16 cellular contexts compared by ENCODE assay signal in genomic region chr13:110359840-110360301, GRCh38. TPM values are rescaled to one million over a fixed set of nuclear protein-coding genes. Genes with fewer than 3 reads are reported as not detected.
DNase-seq lines count a peak whose midpoint lies in the region; ATAC-seq, FAIRE-seq and TF ChIP-seq lines count a peak whose summit lies in the region.
"Had no signal": no experiment of that assay in that cellular context is flagged by ENCODE, and none has a peak within 500 bp of the region (broad histone marks: within the 10 kb centered on the region; RNA-seq: fewer than 3 reads in every experiment).

No MANE protein-coding gene starts in this region.

- no peaks in the 10 kb centered on the region for H3K27me3 Mint-ChIP-seq in nephron (ENCODE audit: low read depth)

- dilution Hi-C loops in endothelial cell of umbilical vein (cut with MboI; ENCODE audit: extremely low pct_ligation_motif_present, low sequenced_read_pairs), result no loop called here

- peaks cover 42% of the 10 kb centered on the region for H3K4me1 Mint-ChIP-seq in nephron

- no peaks in the 10 kb centered on the region for H3K9me3 Mint-ChIP-seq in nephron
- H3K9me3 Mint-ChIP-seq: activated CD4-positive, alpha-beta memory T cell treated with anti-CD3 and anti-CD28 coated beads for 36 hours had no signal

- no peak overlapping the region for H3K4me2 ChIP-seq in endothelial cell of umbilical vein (ENCODE audit: insufficient read depth, low read length)

- H3K4me3 ChIP-seq in A673 (ENCODE audit: low read depth, low read length, poor library complexity, severe bottlenecking) (no peak overlapping the region), endothelial cell of umbilical vein (replicated peaks in 1 of 3; ENCODE audit: insufficient read depth in 1 of 3, low read depth in 1 of 3, low read length in 3 of 3) (no peak overlapping the region), upper lobe of left lung (no peak overlapping the region), kidney (ENCODE audit: low read length in 2 of 2) (no peak overlapping the region)

- BruUV-seq in A673 (replicated peaks; lab: Mats Ljungman, UMichigan) (no TSS peak), endothelial cell of umbilical vein (replicated peaks; lab: Mats Ljungman, UMichigan) (TSS peak; percentile 2)

- no peak overlapping the region for H3K4me3 Mint-ChIP-seq in nephron
- H3K4me3 Mint-ChIP-seq: activated CD4-positive, alpha-beta memory T cell treated with anti-CD3 and anti-CD28 coated beads for 36 hours had no signal

- H2AFZ ChIP-seq in endothelial cell of umbilical vein (ENCODE audit: low read depth, low read length), result no peak overlapping the region

- intact Hi-C loops in A673 (cut with micrococcal nuclease; ENCODE audit: unreplicated experiment), result loop anchor here (5.0 kb wide), 1 partner anchor 53 kb away; the partner anchor contains the start of genes COL4A1 and COL4A2
- intact Hi-C loops in endothelial cell of umbilical vein (cut with micrococcal nuclease), result no loop called here
- intact Hi-C loops in kidney (cut with DNase I), result no loop called here

- peaks cover 39% of the 10 kb centered on the region for H3K36me3 Mint-ChIP-seq in nephron (ENCODE audit: low read depth)
- H3K36me3 Mint-ChIP-seq: activated CD4-positive, alpha-beta memory T cell treated with anti-CD3 and anti-CD28 coated beads for 36 hours had no signal

- no peaks in the 10 kb centered on the region for H4K20me1 ChIP-seq in endothelial cell of umbilical vein (replicated peaks; ENCODE audit: control insufficient read depth, extremely low read depth, insufficient read depth, low read length)

- TF ChIP-seq POLR2A in endothelial cell of umbilical vein (IDR thresholded peaks at IDR 0.05; ENCODE audit: low read depth, low read length) (no peak), upper lobe of left lung (IDR thresholded peaks at IDR 0.05) (no peak)

- no peak for FAIRE-seq in endothelial cell of umbilical vein (lab: Jason Lieb, UNC)
- FAIRE-seq in kidney (lab: Jason Lieb, UNC), result no peak
- FAIRE-seq: GM12892 had no signal

- POLR2A ChIA-PET in A673 (lab: Charles Lee; ENCODE audit: low non-redundant PET), result no interaction called here
- POLR2A ChIA-PET in endothelial cell of umbilical vein (lab: Charles Lee), result no interaction called here

- H3K79me2 ChIP-seq in endothelial cell of umbilical vein (ENCODE audit: control insufficient read depth, insufficient read depth, low read length), result peaks cover 2% of the 10 kb centered on the region

- H3K4me1 ChIP-seq in A673 (ENCODE audit: insufficient read depth, low read length, poor library complexity, severe bottlenecking) (peaks cover 21% of the 10 kb centered on the region), endothelial cell of umbilical vein (ENCODE audit: control insufficient read depth, extremely low read depth, insufficient read depth, low read length) (no peaks in the 10 kb centered on the region), upper lobe of left lung (peaks cover 22 to 34% (median 25%) of the 10 kb centered on the region in 4 donors), kidney (ENCODE audit: control insufficient read depth in 1 of 2, insufficient read depth in 1 of 2, low read depth in 1 of 2, low read length in 2 of 2) (peaks cover 8 to 13% of the 10 kb centered on the region in 2 donors)

- TF ChIP-seq EP300 in upper lobe of left lung (IDR thresholded peaks at IDR 0.05), result no peak

- no peak for ATAC-seq in upper lobe of left lung (ENCODE audit: low FRiP score in 2 of 2)
- ATAC-seq: PC-3 had no signal

- H3K9ac ChIP-seq in endothelial cell of umbilical vein (replicated peaks; ENCODE audit: extremely low read depth, insufficient read depth, low read length) (no peak overlapping the region), kidney (ENCODE audit: low read length in 2 of 2) (no peak overlapping the region)

- H3K9me3 ChIP-seq in A673 (ENCODE audit: low read depth, low read length, poor library complexity, severe bottlenecking) (no peaks in the 10 kb centered on the region), endothelial cell of umbilical vein (replicated peaks; ENCODE audit: control insufficient read depth, insufficient read depth, low read length) (no peaks in the 10 kb centered on the region), upper lobe of left lung (no peaks in the 10 kb centered on the region), kidney (ENCODE audit: control insufficient read depth in 1 of 2, low read length in 2 of 2) (no peaks in the 10 kb centered on the region)

- DNase-seq in A673 (ENCODE audit: low spot score) (peak; percentile 56), NCI-H82 (lab: John Stamatoyannopoulos, UW) (peak; percentile 87), endothelial cell of umbilical vein (ENCODE audit: low read depth, low spot score) (no peak), NCI-H446 treated with DMSO at 0.1 percent for 48 hours (lab: John Stamatoyannopoulos, UW) (no peak), NCI-H345 treated with DMSO at 0.1 percent for 48 hours (lab: John Stamatoyannopoulos, UW; ENCODE audit: unreplicated experiment) (no peak), upper lobe of left lung (no peak), kidney (no peak)
- DNase-seq: activated CD4-positive, alpha-beta memory T cell treated with anti-CD3 and anti-CD28 coated beads for 36 hours; activated gamma-delta T cell treated with Interleukin-2 at 50 U/mL for 16 hours; DMS79 treated with DMSO at 0.1 percent for 48 hours; NCI-H446; PC-3; stimulated activated CD4-positive, alpha-beta T cell treated with anti-CD3 and anti-CD28 coated beads, Interleukin-12 subunit alpha, Interleukin-12 subunit beta, amount 100 ng/mL, for 4 hours had no signal

- CTCF ChIA-PET in A673 (lab: Charles Lee) (no interaction called here), endothelial cell of umbilical vein (lab: Charles Lee) (interaction anchor here (1.4 kb wide), 1 partner anchor 112 kb away, joined by 3 read pairs; no protein-coding TSS in a partner anchor)

- H3K27me3 ChIP-seq in A673 (replicated peaks; ENCODE audit: insufficient read depth, low read depth, low read length, poor library complexity) (no peaks in the 10 kb centered on the region), endothelial cell of umbilical vein (ENCODE audit: control insufficient read depth in 2 of 2, insufficient read depth in 2 of 2, low read length in 2 of 2) (no peaks in the 10 kb centered on the region), upper lobe of left lung (no peaks in the 10 kb centered on the region)

- TF ChIP-seq CTCF in A673 (conservative IDR thresholded peaks at IDR 0.05; ENCODE audit: low read depth, low read length) (no peak), endothelial cell of umbilical vein (IDR thresholded peaks at IDR 0.05; ENCODE audit: extremely low read depth in 1 of 2, insufficient read depth in 1 of 2, low read depth in 1 of 2, low read length in 2 of 2) (no peak), nephron (IDR thresholded peaks at IDR 0.05; ENCODE audit: unreplicated experiment in 3 of 3) (no peak), upper lobe of left lung (IDR thresholded peaks at IDR 0.05) (no peak), kidney (IDR thresholded peaks at IDR 0.05; ENCODE audit: borderline replicate concordance, extremely low read depth, insufficient read depth) (no peak)

- H3K9me1 ChIP-seq in endothelial cell of umbilical vein (replicated peaks; ENCODE audit: control insufficient read depth, extremely low read depth, insufficient read depth, low read length), result no peaks in the 10 kb centered on the region

- no peaks in the 10 kb centered on the region for H3K36me3 ChIP-seq in A673 (ENCODE audit: insufficient read depth, low read length, poor library complexity, severe bottlenecking)
- H3K36me3 ChIP-seq in endothelial cell of umbilical vein (ENCODE audit: control insufficient read depth in 2 of 2, extremely low read depth in 1 of 2, insufficient read depth in 2 of 2, low read length in 2 of 2), result peaks cover 8 to 9% of the 10 kb centered on the region in 2 experiments
- H3K36me3 ChIP-seq in upper lobe of left lung, result peaks cover 0 to 23% (median 5%) of the 10 kb centered on the region in 4 donors
- peaks cover 5 to 13% of the 10 kb centered on the region in 2 donors for H3K36me3 ChIP-seq in kidney (ENCODE audit: control insufficient read depth in 1 of 2, insufficient read depth in 2 of 2, low read length in 2 of 2)

- H3K27ac ChIP-seq in A673 (ENCODE audit: low read depth, low read length, poor library complexity, severe bottlenecking) (peak overlapping the region; percentile 52), endothelial cell of umbilical vein (ENCODE audit: insufficient read depth, low read depth, low read length) (no peak overlapping the region), upper lobe of left lung (peak overlapping the region in 2 of 4 donors; percentile 10 to 62), kidney (ENCODE audit: low read depth in 2 of 2, low read length in 2 of 2) (peak overlapping the region in 1 of 2 donors; percentile 10)

- peak overlapping the region; percentile 30 to 43 (median 35) for H3K27ac Mint-ChIP-seq in nephron
- H3K27ac Mint-ChIP-seq: activated CD4-positive, alpha-beta memory T cell treated with anti-CD3 and anti-CD28 coated beads for 36 hours had no signal

- 65 to 75% methylated on average over 7 of the region's 7 CpGs for WGBS in upper lobe of left lung, 2 donors

RNA-seq across cellular contexts. Expression of gene COL4A2, which starts 52.8 kb away (rescaled TPM):
- total RNA-seq in A673 (2021) (184 and 193 TPM in 2 replicates), endothelial cell of umbilical vein (792 and 935 TPM in 2 replicates), upper lobe of left lung (100 to 1,000 TPM; 169 to 458 (median 258) TPM), kidney (265 TPM)
- polyA plus RNA-seq in endothelial cell of umbilical vein (940 and 1,366 TPM in 2 replicates), kidney (ENCODE audit: insufficient read depth, low read depth, low replicate concordance) (126 TPM)
- polyA plus RNA-seq in endothelial cell of umbilical vein (2011; cell fraction: cytosol; rRNA removed), result 563 and 570 TPM in 2 replicates
- polyA plus RNA-seq in endothelial cell of umbilical vein (2011; cell fraction: nucleus; rRNA removed), result 716 and 1,073 TPM in 2 replicates
- polyA plus RNA-seq in endothelial cell of umbilical vein (2012), result 398 and 736 TPM in 2 replicates
- 769 and 809 TPM in 2 replicates for polyA minus RNA-seq in endothelial cell of umbilical vein
- 4.8 TPM for polyA minus RNA-seq in endothelial cell of umbilical vein (2011; cell fraction: cytosol; rRNA and poly(A)+ RNA removed)
- 669 and 809 TPM in 2 replicates for polyA minus RNA-seq in endothelial cell of umbilical vein (2011; cell fraction: nucleus; rRNA and poly(A)+ RNA removed)
- total RNA-seq: activated CD4-positive, alpha-beta memory T cell treated with anti-CD3 and anti-CD28 coated beads for 36 hours; T-helper 2 cell treated with Interferon-gamma antibody and Interleukin-4, amounts not matched to agents 100 ng/mL and 5 ng/mL, for 36 hours had no signal

RNA-seq across cellular contexts. Expression of gene COL4A1, which starts 52.9 kb away (rescaled TPM):
- total RNA-seq in A673 (2021), result 83.9 and 86.0 TPM in 2 replicates
- total RNA-seq in endothelial cell of umbilical vein, result 1,119 and 1,341 TPM in 2 replicates
- 379 and 384 TPM in 2 replicates for polyA plus RNA-seq in endothelial cell of umbilical vein
- 305 and 353 TPM in 2 replicates for polyA plus RNA-seq in endothelial cell of umbilical vein (2011; cell fraction: cytosol; rRNA removed)
- 509 and 510 TPM in 2 replicates for polyA plus RNA-seq in endothelial cell of umbilical vein (2011; cell fraction: nucleus; rRNA removed)
- polyA plus RNA-seq in endothelial cell of umbilical vein (2012), result 493 and 639 TPM in 2 replicates
- polyA minus RNA-seq in endothelial cell of umbilical vein, result 611 and 680 TPM in 2 replicates
- polyA minus RNA-seq in endothelial cell of umbilical vein (2011; cell fraction: cytosol; rRNA and poly(A)+ RNA removed), result 2.3 TPM
- polyA minus RNA-seq in endothelial cell of umbilical vein (2011; cell fraction: nucleus; rRNA and poly(A)+ RNA removed), result 490 and 493 TPM in 2 replicates
- total RNA-seq in upper lobe of left lung, result 100 to 1,000 TPM in 4 of 6 donors, 10 to 100 TPM in 2; 81.7 to 309 (median 167) TPM
- total RNA-seq in kidney, result 218 TPM
- 53.0 TPM for polyA plus RNA-seq in kidney (ENCODE audit: insufficient read depth, low read depth, low replicate concordance)
- total RNA-seq: activated CD4-positive, alpha-beta memory T cell treated with anti-CD3 and anti-CD28 coated beads for 36 hours; T-helper 2 cell treated with Interferon-gamma antibody and Interleukin-4, amounts not matched to agents 100 ng/mL and 5 ng/mL, for 36 hours had no signal

Comparison
In these comparisons a context has a peak if more than half of its experiments do, and no peak if none do; other contexts are left out.
1. DNase-seq: peak in A673 (single experiment) and NCI-H82 (single experiment); none in endothelial cell of umbilical vein (single experiment), NCI-H446 treated with DMSO at 0.1 percent for 48 hours (single experiment), NCI-H345 treated with DMSO at 0.1 percent for 48 hours (single experiment), upper lobe of left lung (0 of 2) and kidney (single experiment).